ENCODE assay signal across 8 cellular contexts in the genomic region with DNA sequence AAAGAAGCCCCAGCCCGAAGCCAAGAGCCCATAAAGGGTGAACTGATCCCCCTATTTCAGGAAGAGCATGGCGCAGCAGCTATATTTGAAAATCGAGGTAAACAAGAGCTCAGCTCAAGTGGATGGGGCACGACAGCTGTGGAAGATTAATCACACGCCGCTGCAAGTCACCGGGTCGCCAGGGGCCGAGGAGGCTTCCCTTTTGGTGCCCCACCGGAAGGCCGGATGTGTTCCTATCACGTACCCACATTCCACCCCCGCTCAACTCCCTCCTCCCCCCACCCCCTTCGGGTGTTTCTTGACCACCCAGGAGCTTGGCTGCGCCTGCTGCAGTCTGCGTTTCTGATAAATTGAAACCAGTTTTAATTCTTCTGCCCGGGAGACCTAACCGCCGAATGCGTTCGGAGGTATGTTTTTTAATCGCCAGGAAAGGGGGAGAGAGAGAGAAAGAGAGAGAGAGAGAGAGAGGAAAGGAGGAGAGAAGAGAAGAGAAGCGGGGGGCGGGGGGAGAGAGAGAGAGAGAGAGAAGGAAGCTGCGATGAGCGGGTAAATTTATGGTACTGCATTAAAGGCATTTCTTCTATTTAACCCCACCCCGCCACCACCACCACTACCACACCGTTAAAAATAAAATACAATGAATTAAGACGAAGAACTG. TPM values are rescaled to one million over a fixed set of nuclear protein-coding genes. Genes with fewer than 3 reads are reported as not detected.
DNase-seq lines count a peak whose midpoint lies in the region; ATAC-seq and TF ChIP-seq lines count a peak whose summit lies in the region.

No MANE protein-coding gene starts in this region.

- H3K36me3 ChIP-seq in cardiac muscle cell = no peaks in the 10 kb centered on the region

- H3K36me3 Mint-ChIP-seq in activated CD4-positive, alpha-beta memory T cell treated with anti-CD3 and anti-CD28 coated beads for 36 hours = no peaks in the 10 kb centered on the region
- no peaks in the 10 kb centered on the region for H3K36me3 Mint-ChIP-seq in stimulated activated effector memory CD8-positive, alpha-beta T cell treated with anti-CD3 and anti-CD28 coated beads, Interleukin-12 subunit alpha, Interleukin-12 subunit beta, amount 100 ng/mL, for 72 hours

- H3K27ac ChIP-seq in cardiac muscle cell (no peak overlapping the region), right cardiac atrium (ENCODE audit: low read length) (no peak overlapping the region)

- CTCF ChIA-PET in activated CD4-positive, alpha-beta memory T cell treated with anti-CD3 and anti-CD28 coated beads for 36 hours (lab: Charles Lee) = no interaction called here

- 3% methylated on average over 29 of the region's 29 CpGs for WGBS in right cardiac atrium

- peak overlapping the region; percentile 69 for H3K4me3 ChIP-seq in cardiac muscle cell
- H3K4me3 ChIP-seq in right cardiac atrium (ENCODE audit: low read length) = peak overlapping the region; percentile 43

- H3K4me3 Mint-ChIP-seq in activated CD4-positive, alpha-beta memory T cell treated with anti-CD3 and anti-CD28 coated beads for 36 hours = peak overlapping the region; percentile 75
- H3K4me3 Mint-ChIP-seq in stimulated activated effector memory CD8-positive, alpha-beta T cell treated with anti-CD3 and anti-CD28 coated beads, Interleukin-12 subunit alpha, Interleukin-12 subunit beta, amount 100 ng/mL, for 72 hours = peak overlapping the region; percentile 74

- POLR2A ChIA-PET in activated CD4-positive, alpha-beta memory T cell treated with anti-CD3 and anti-CD28 coated beads for 36 hours (lab: Charles Lee) = no interaction called here

- H3K9me3 Mint-ChIP-seq in activated CD4-positive, alpha-beta memory T cell treated with anti-CD3 and anti-CD28 coated beads for 36 hours = no peaks in the 10 kb centered on the region
- no peaks in the 10 kb centered on the region for H3K9me3 Mint-ChIP-seq in stimulated activated effector memory CD8-positive, alpha-beta T cell treated with anti-CD3 and anti-CD28 coated beads, Interleukin-12 subunit alpha, Interleukin-12 subunit beta, amount 100 ng/mL, for 72 hours

- H3K27me3 Mint-ChIP-seq in activated CD4-positive, alpha-beta memory T cell treated with anti-CD3 and anti-CD28 coated beads for 36 hours = peaks cover 49% of the 10 kb centered on the region

- no peak for TF ChIP-seq CTCF in cardiac muscle cell (IDR thresholded peaks at IDR 0.05; ENCODE audit: low read depth, low read length)

- DNase-seq in cardiac muscle cell (ENCODE audit: low read depth in 1 of 2, low spot score in 1 of 2) (peak; percentile 15 to 36), left ventricle myocardium superior (no peak), right cardiac atrium (peak; percentile 18 to 49 (median 45)), RPMI8226 (no peak), HK-2 (ENCODE audit: unreplicated experiment) (no peak)
- peak; percentile 21 for DNase-seq in activated CD4-positive, alpha-beta memory T cell treated with anti-CD3 and anti-CD28 coated beads for 36 hours
- DNase-seq in stimulated activated effector memory CD8-positive, alpha-beta T cell treated with anti-CD3 and anti-CD28 coated beads, Interleukin-12 subunit alpha, Interleukin-12 subunit beta, amount 100 ng/mL, for 72 hours (ENCODE audit: low spot score in 2 of 2) = no peak

- H3K27me3 ChIP-seq in cardiac muscle cell (peaks cover 92% of the 10 kb centered on the region), right cardiac atrium (ENCODE audit: control insufficient read depth, insufficient read depth) (peaks cover under 1% of the 10 kb centered on the region)

- intact Hi-C loops in left ventricle myocardium superior (cut with micrococcal nuclease) (no loop called here), right cardiac atrium (cut with DNase I) (no loop called here)
- intact Hi-C loops in activated CD4-positive, alpha-beta memory T cell treated with anti-CD3 and anti-CD28 coated beads for 36 hours (cut with micrococcal nuclease) = no loop called here

- peaks cover 21% of the 10 kb centered on the region for H3K4me1 Mint-ChIP-seq in activated CD4-positive, alpha-beta memory T cell treated with anti-CD3 and anti-CD28 coated beads for 36 hours (ENCODE audit: low read depth)
- peaks cover 26% of the 10 kb centered on the region for H3K4me1 Mint-ChIP-seq in stimulated activated effector memory CD8-positive, alpha-beta T cell treated with anti-CD3 and anti-CD28 coated beads, Interleukin-12 subunit alpha, Interleukin-12 subunit beta, amount 100 ng/mL, for 72 hours

- H3K9me3 ChIP-seq in cardiac muscle cell (ENCODE audit: low read depth) (no peaks in the 10 kb centered on the region), right cardiac atrium (ENCODE audit: control insufficient read depth, low read length) (no peaks in the 10 kb centered on the region)

- H3K27ac Mint-ChIP-seq in activated CD4-positive, alpha-beta memory T cell treated with anti-CD3 and anti-CD28 coated beads for 36 hours = no peak overlapping the region
- no peak overlapping the region for H3K27ac Mint-ChIP-seq in stimulated activated effector memory CD8-positive, alpha-beta T cell treated with anti-CD3 and anti-CD28 coated beads, Interleukin-12 subunit alpha, Interleukin-12 subunit beta, amount 100 ng/mL, for 72 hours

- ATAC-seq in left ventricle myocardium superior = no peak
- ATAC-seq in right cardiac atrium = no peak
- peak; percentile 31 for ATAC-seq in stimulated activated effector memory CD8-positive, alpha-beta T cell treated with anti-CD3 and anti-CD28 coated beads, Interleukin-12 subunit alpha, Interleukin-12 subunit beta, amount 100 ng/mL, for 72 hours
- no peak for ATAC-seq in HG02970 (IDR thresholded peaks at IDR 0.05; ENCODE audit: low FRiP score, unreplicated experiment)

- H3K4me1 ChIP-seq in cardiac muscle cell (ENCODE audit: low read depth) (peaks cover 8% of the 10 kb centered on the region), right cardiac atrium (ENCODE audit: control insufficient read depth, insufficient read depth, low read length) (no peaks in the 10 kb centered on the region)

RNA-seq across cellular contexts. Expression of a gene that starts 1.8 kb away (rescaled TPM):
- total RNA-seq in cardiac muscle cell (0.09 and 0.46 TPM in 2 replicates), left ventricle myocardium superior (0.12 TPM), right cardiac atrium (under 1 TPM in 3 of 4 donors, not detected in 1; 0.06 to 0.28 (median 0.09) TPM)
- polyA plus RNA-seq in cardiac muscle cell (1.0 TPM in 1 of 2 replicates, not detected in the other), right cardiac atrium (0.07 TPM)
- under 1 TPM; 0.31 TPM for total RNA-seq in activated CD4-positive, alpha-beta memory T cell treated with anti-CD3 and anti-CD28 coated beads for 36 hours

Comparison
In these comparisons a context has a peak if more than half of its experiments do, and no peak if none do; other contexts are left out.
1. DNase-seq: peak in cardiac muscle cell (2 of 2), activated CD4-positive, alpha-beta memory T cell treated with anti-CD3 and anti-CD28 coated beads for 36 hours (single experiment) and right cardiac atrium (3 of 3); none in left ventricle myocardium superior (single experiment), stimulated activated effector memory CD8-positive, alpha-beta T cell treated with anti-CD3 and anti-CD28 coated beads, Interleukin-12 subunit alpha, Interleukin-12 subunit beta, amount 100 ng/mL, for 72 hours (0 of 2), RPMI8226 (single experiment) and HK-2 (single experiment).